Comparison of ENCODE assay signal across 22 cellular contexts in the genomic region with DNA sequence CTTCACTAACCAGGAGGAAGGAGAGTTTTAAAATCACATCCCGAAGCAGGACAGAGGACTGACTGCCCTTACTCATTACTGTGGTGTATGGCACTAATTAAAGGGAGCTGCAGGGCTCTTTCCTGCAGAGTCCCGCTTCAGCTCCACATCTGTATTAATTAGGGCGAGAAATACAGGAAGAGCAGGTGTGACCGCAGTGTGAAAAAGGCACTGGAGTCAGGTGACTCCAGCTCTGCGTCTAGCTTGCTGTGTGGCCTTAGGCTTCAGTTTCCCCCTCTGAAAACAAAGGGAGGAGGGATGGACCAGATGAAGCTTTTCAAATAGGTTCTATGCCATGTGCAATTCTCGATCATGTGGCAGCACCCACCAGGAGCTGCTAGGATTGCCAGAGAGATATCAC. TPM values are rescaled to one million over a fixed set of nuclear protein-coding genes. Genes with fewer than 3 reads are reported as not detected.
"Had no signal": no experiment of that assay in that cellular context is flagged by ENCODE, and none has a peak within 500 bp of the region (broad histone marks: within the 10 kb centered on the region; RNA-seq: fewer than 3 reads in every experiment).

No MANE protein-coding gene starts in this region.

- H3K9me3 ChIP-seq: body of pancreas, colonic mucosa, gastrocnemius medialis, left ventricle myocardium inferior, ovary, right lobe of liver, testis, upper lobe of left lung had no signal

- H3K27me3 ChIP-seq: body of pancreas, colonic mucosa, gastrocnemius medialis, ovary, right lobe of liver, testis, upper lobe of left lung had no signal

- H3K27ac ChIP-seq: body of pancreas, colonic mucosa, gastrocnemius medialis, left ventricle myocardium inferior, ovary, right lobe of liver, testis, upper lobe of left lung had no signal

- H3K36me3 ChIP-seq: colonic mucosa, gastrocnemius medialis, left ventricle myocardium inferior, ovary, right lobe of liver, upper lobe of left lung had no signal

- H3K27ac Mint-ChIP-seq: activated CD4-positive, alpha-beta T cell treated with anti-CD3 and anti-CD28 coated beads, Interleukin-2, amount 10 ng/mL, durations not matched to agents 24 days and 14 days; activated CD8-positive, alpha-beta T cell treated with anti-CD3 and anti-CD28 coated beads for 36 hours; activated naive CD8-positive, alpha-beta T cell treated with anti-CD3 and anti-CD28 coated beads, Interleukin-2, amount 10 ng/mL, durations not matched to agents 7 days and 5 days; activated T-helper 17 cell treated with anti-CD3 and anti-CD28 coated beads, Interleukin-2, amount 50 U/mL, for 72 hours; T-helper 1 cell treated with Interleukin-12 subunit alpha and Interleukin-12 subunit beta and Interleukin-4 antibody, amounts not matched to agents 30 μg/mL and 1 μg/mL, for 36 hours had no signal

- H3K36me3 Mint-ChIP-seq: activated naive CD8-positive, alpha-beta T cell treated with anti-CD3 and anti-CD28 coated beads, Interleukin-2, amount 10 ng/mL, durations not matched to agents 7 days and 5 days had no signal

- DNase-seq: activated CD4-positive, alpha-beta T cell treated with anti-CD3 and anti-CD28 coated beads, Interleukin-2, amount 10 ng/mL, durations not matched to agents 24 days and 14 days; activated CD8-positive, alpha-beta T cell treated with anti-CD3 and anti-CD28 coated beads for 36 hours; activated naive CD4-positive, alpha-beta T cell; activated naive CD8-positive, alpha-beta T cell treated with anti-CD3 and anti-CD28 coated beads, Interleukin-2, amount 10 ng/mL, durations not matched to agents 7 days and 5 days; activated T-cell treated with anti-CD3 and anti-CD28 coated beads, Interleukin-2, amount 50 U/mL, for 1 hour; amygdala; body of pancreas; central memory CD4-positive, alpha-beta T cell; colonic mucosa; erythroblast; left ventricle myocardium inferior; right lobe of liver; small intestine; stimulated activated CD4-positive, alpha-beta T cell treated with anti-CD3 and anti-CD28 coated beads, Interleukin-4, amount 100 ng/mL, for 1 hour; testis; upper lobe of left lung had no signal

- H3K4me1 Mint-ChIP-seq: activated CD4-positive, alpha-beta T cell treated with anti-CD3 and anti-CD28 coated beads, Interleukin-2, amount 10 ng/mL, durations not matched to agents 24 days and 14 days had no signal

- ATAC-seq: activated CD8-positive, alpha-beta T cell treated with anti-CD3 and anti-CD28 coated beads for 36 hours; activated T-helper 17 cell treated with anti-CD3 and anti-CD28 coated beads, Interleukin-2, amount 50 U/mL, for 72 hours; body of pancreas; gastrocnemius medialis had no signal

- H3K9me3 Mint-ChIP-seq: activated CD4-positive, alpha-beta T cell treated with anti-CD3 and anti-CD28 coated beads, Interleukin-2, amount 10 ng/mL, durations not matched to agents 24 days and 14 days; activated CD8-positive, alpha-beta T cell treated with anti-CD3 and anti-CD28 coated beads for 36 hours; activated naive CD8-positive, alpha-beta T cell treated with anti-CD3 and anti-CD28 coated beads, Interleukin-2, amount 10 ng/mL, durations not matched to agents 7 days and 5 days; activated T-helper 17 cell treated with anti-CD3 and anti-CD28 coated beads, Interleukin-2, amount 50 U/mL, for 72 hours; neural crest cell; T-helper 1 cell treated with Interleukin-12 subunit alpha and Interleukin-12 subunit beta and Interleukin-4 antibody, amounts not matched to agents 30 μg/mL and 1 μg/mL, for 36 hours had no signal

- H3K4me3 Mint-ChIP-seq: activated CD4-positive, alpha-beta T cell treated with anti-CD3 and anti-CD28 coated beads, Interleukin-2, amount 10 ng/mL, durations not matched to agents 24 days and 14 days; activated CD8-positive, alpha-beta T cell treated with anti-CD3 and anti-CD28 coated beads for 36 hours; activated naive CD8-positive, alpha-beta T cell treated with anti-CD3 and anti-CD28 coated beads, Interleukin-2, amount 10 ng/mL, durations not matched to agents 7 days and 5 days; activated T-helper 17 cell treated with anti-CD3 and anti-CD28 coated beads, Interleukin-2, amount 50 U/mL, for 72 hours; neural crest cell; T-helper 1 cell treated with Interleukin-12 subunit alpha and Interleukin-12 subunit beta and Interleukin-4 antibody, amounts not matched to agents 30 μg/mL and 1 μg/mL, for 36 hours had no signal

- H3K4me3 ChIP-seq: body of pancreas, colonic mucosa, gastrocnemius medialis, left ventricle myocardium inferior, ovary, right lobe of liver, testis, upper lobe of left lung had no signal

- H3K4me1 ChIP-seq: body of pancreas, colonic mucosa, gastrocnemius medialis, right lobe of liver, testis, upper lobe of left lung had no signal

RNA-seq across cellular contexts. Expression of a gene that starts 34.0 kb away (rescaled TPM):
- total RNA-seq: activated CD4-positive, alpha-beta T cell treated with anti-CD3 and anti-CD28 coated beads, Interleukin-2, amount 10 ng/mL, durations not matched to agents 24 days and 14 days; activated CD8-positive, alpha-beta T cell treated with anti-CD3 and anti-CD28 coated beads for 36 hours; activated naive CD8-positive, alpha-beta T cell treated with anti-CD3 and anti-CD28 coated beads, Interleukin-2, amount 10 ng/mL, durations not matched to agents 7 days and 5 days; activated T-helper 17 cell treated with anti-CD3 and anti-CD28 coated beads, Interleukin-2, amount 50 U/mL, for 72 hours had no signal
- polyA plus RNA-seq: keratinocyte had no signal
